In genomic region chr19:36121486-36122124, GRCh38 we compare ENCODE assay signal across 1 cellular context.
TF ChIP-seq lines count a peak whose summit lies in the region.

No MANE protein-coding gene starts in this region.

TF ChIP-seq in IMR-90, 13 proteins besides CTCF, POLR2A, EP300 and RAD21:
- no peak for TF ChIP-seq CEBPB (IDR thresholded peaks at IDR 0.05; ENCODE audit: low read depth, low read length)
- no peak for TF ChIP-seq RCOR1 (IDR thresholded peaks at IDR 0.05; ENCODE audit: insufficient replicate concordance, low read length)
- TF ChIP-seq FOS (IDR thresholded peaks at IDR 0.05; ENCODE audit: low read depth, low read length): no peak
- TF ChIP-seq BHLHE40 (IDR thresholded peaks at IDR 0.05; ENCODE audit: low read depth, low read length): no peak
- TF ChIP-seq NFE2L2 (IDR thresholded peaks at IDR 0.05; ENCODE audit: low read depth, low read length): no peak
- TF ChIP-seq MAZ (IDR thresholded peaks at IDR 0.05; ENCODE audit: borderline replicate concordance, low read depth, low read length): no peak
- no peak for TF ChIP-seq MXI1 (IDR thresholded peaks at IDR 0.05; ENCODE audit: borderline replicate concordance, low read depth, low read length)
- TF ChIP-seq SMC3 (IDR thresholded peaks at IDR 0.05; ENCODE audit: low read depth, low read length): no peak
